Comparison of ENCODE assay signal across 25 cellular contexts in genomic region chr22:44545773-44546172, GRCh38.
"Had no signal": no experiment of that assay in that cellular context is flagged by ENCODE, and none has a peak within 500 bp of the region (broad histone marks: within the 10 kb centered on the region; RNA-seq: fewer than 3 reads in every experiment).

No MANE protein-coding gene starts in this region.

- DNase-seq: activated CD4-positive, alpha-beta T cell treated with anti-CD3 and anti-CD28 coated beads for 4 hours; activated CD4-positive, CD25-positive, alpha-beta regulatory T cell; activated CD8-positive, alpha-beta memory T cell treated with anti-CD3 and anti-CD28 coated beads, Interleukin-2, amount 50 U/mL, for 4 hours; activated CD8-positive, alpha-beta T cell treated with anti-CD3 and anti-CD28 coated beads for 36 hours; activated gamma-delta T cell; activated naive CD4-positive, alpha-beta T cell treated with anti-CD3 and anti-CD28 coated beads for 36 hours; amygdala; Karpas-422; MM.1S; NCI-H1105; NCI-H1436; NCI-H1694 treated with DMSO at 0.1 percent for 48 hours; NCI-H2029 treated with DMSO at 0.1 percent for 48 hours; NCI-H446; NCI-H524; PC-9; T-cell; T-helper 2 cell; T1000 had no signal

- H3K9me3 Mint-ChIP-seq: activated CD8-positive, alpha-beta T cell treated with anti-CD3 and anti-CD28 coated beads for 36 hours; activated naive CD4-positive, alpha-beta T cell treated with anti-CD3 and anti-CD28 coated beads for 36 hours; activated T-helper 1 cell treated with anti-CD3 and anti-CD28 coated beads, Interleukin-12 subunit alpha, Interleukin-12 subunit beta, Interleukin-2, Interleukin-4 antibody, amounts not matched to agents 30 ng/mL and 10 ng/mL and 1 ng/mL, durations not matched to agents 14 hours and 24 hours and 36 hours; T-cell had no signal

- H3K27ac ChIP-seq: PC-9, SK-N-MC, VCaP had no signal

- H3K4me3 ChIP-seq: K562, PC-9, SK-N-MC had no signal

- H3K4me3 Mint-ChIP-seq: activated CD8-positive, alpha-beta T cell treated with anti-CD3 and anti-CD28 coated beads for 36 hours; activated naive CD4-positive, alpha-beta T cell treated with anti-CD3 and anti-CD28 coated beads for 36 hours; activated naive CD8-positive, alpha-beta T cell; activated T-helper 1 cell treated with anti-CD3 and anti-CD28 coated beads, Interleukin-12 subunit alpha, Interleukin-12 subunit beta, Interleukin-2, Interleukin-4 antibody, amounts not matched to agents 30 ng/mL and 10 ng/mL and 1 ng/mL, durations not matched to agents 14 hours and 24 hours and 36 hours; brain; T-cell had no signal

- H3K36me3 Mint-ChIP-seq: activated naive CD8-positive, alpha-beta T cell; brain; T-cell had no signal

- H3K27ac Mint-ChIP-seq: activated CD8-positive, alpha-beta T cell treated with anti-CD3 and anti-CD28 coated beads for 36 hours; activated naive CD4-positive, alpha-beta T cell treated with anti-CD3 and anti-CD28 coated beads for 36 hours; activated naive CD8-positive, alpha-beta T cell; activated T-helper 1 cell treated with anti-CD3 and anti-CD28 coated beads, Interleukin-12 subunit alpha, Interleukin-12 subunit beta, Interleukin-2, Interleukin-4 antibody, amounts not matched to agents 30 ng/mL and 10 ng/mL and 1 ng/mL, durations not matched to agents 14 hours and 24 hours and 36 hours; T-cell had no signal

- H2AFZ ChIP-seq: PC-9 had no signal

- H3K4me2 ChIP-seq: PC-9 had no signal

- ATAC-seq: activated CD8-positive, alpha-beta T cell treated with anti-CD3 and anti-CD28 coated beads for 36 hours; K562; T-cell had no signal
